In the genomic region with DNA sequence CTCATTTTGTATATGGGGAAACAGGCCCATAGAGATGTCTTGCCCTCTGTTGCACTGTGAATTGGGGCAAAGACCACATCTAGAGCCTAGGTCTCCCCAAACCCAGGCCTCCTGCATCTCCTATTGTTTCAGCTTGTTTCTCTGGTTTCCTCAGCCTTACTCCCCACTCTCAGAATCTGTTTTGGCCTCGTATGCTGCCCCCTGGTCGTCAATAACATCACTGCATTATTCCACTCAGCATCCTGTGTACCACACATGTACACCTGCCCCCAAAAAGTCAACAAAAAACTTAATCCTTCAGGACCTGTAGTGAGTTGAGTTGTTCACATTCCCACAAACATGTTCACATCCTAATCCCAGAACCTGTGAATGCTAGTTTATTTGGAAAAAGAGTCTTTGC, we compare ENCODE assay signal across 8 cellular contexts.
DNase-seq lines count a peak whose midpoint lies in the region; ATAC-seq and TF ChIP-seq lines count a peak whose summit lies in the region.

No MANE protein-coding gene starts in this region.

- no peaks in the 10 kb centered on the region for H3K36me3 ChIP-seq in KMS-11 (ENCODE audit: insufficient read depth)

- H3K4me1 ChIP-seq in KMS-11 (ENCODE audit: low read depth, poor library complexity, severe bottlenecking) = no peaks in the 10 kb centered on the region

- no peaks in the 10 kb centered on the region for H3K27me3 ChIP-seq in KMS-11 (ENCODE audit: insufficient read depth, low read depth)

- no peak overlapping the region for H3K9ac ChIP-seq in KMS-11

- H4K20me1 ChIP-seq in KMS-11 (ENCODE audit: insufficient read depth) = no peaks in the 10 kb centered on the region

- H3K27ac ChIP-seq in KMS-11 = no peak overlapping the region

- no peaks in the 10 kb centered on the region for H3K9me3 Mint-ChIP-seq in endothelial cell (ENCODE audit: unreplicated experiment)

- H2AFZ ChIP-seq in KMS-11 (ENCODE audit: low read depth) = no peak overlapping the region

- H3K36me3 Mint-ChIP-seq in endothelial cell (ENCODE audit: low read depth, unreplicated experiment) = peaks cover 14% of the 10 kb centered on the region

- peaks cover 6% of the 10 kb centered on the region for H3K4me1 Mint-ChIP-seq in endothelial cell (ENCODE audit: unreplicated experiment)

- H3K4me3 ChIP-seq in GM12865 (ENCODE audit: low read depth, low read length) = no peak overlapping the region
- H3K4me3 ChIP-seq in KMS-11 (IDR thresholded peaks at IDR 0.05; ENCODE audit: insufficient read depth, low read depth, low read length) = no peak overlapping the region

- H3K79me2 ChIP-seq in KMS-11 (ENCODE audit: insufficient read depth, low read depth) = no peaks in the 10 kb centered on the region

- DNase-seq in GM12865 (ENCODE audit: low read depth) = peak; percentile 29
- DNase-seq in endothelial cell (ENCODE audit: low spot score) = peak; percentile 40
- DNase-seq in pons (ENCODE audit: low spot score) = peak; percentile 78
- DNase-seq in NCI-H1436 (lab: John Stamatoyannopoulos, UW) = no peak
- no peak for DNase-seq in NCI-H2081 (lab: John Stamatoyannopoulos, UW)
- DNase-seq in H4 (ENCODE audit: low spot score) = no peak

- peaks cover 2% of the 10 kb centered on the region for H3K27me3 Mint-ChIP-seq in endothelial cell (ENCODE audit: unreplicated experiment)

- peak overlapping the region; percentile 33 for H3K27ac Mint-ChIP-seq in endothelial cell (ENCODE audit: unreplicated experiment)

- H3K4me3 Mint-ChIP-seq in endothelial cell (ENCODE audit: unreplicated experiment) = no peak overlapping the region

- TF ChIP-seq CTCF in GM12865 (IDR thresholded peaks at IDR 0.05; ENCODE audit: insufficient read depth, low read depth, low read length, missing control alignments) = peak; percentile 43
- peak; percentile 82 for TF ChIP-seq CTCF in KMS-11 (conservative IDR thresholded peaks at IDR 0.05; ENCODE audit: low read depth, low read length)
- TF ChIP-seq CTCF in endothelial cell (IDR thresholded peaks at IDR 0.05; ENCODE audit: unreplicated experiment) = peak; percentile 59

- H3K4me2 ChIP-seq in KMS-11 = no peak overlapping the region

- ATAC-seq in HG02678 (IDR thresholded peaks at IDR 0.05; ENCODE audit: unreplicated experiment) = no peak

Comparison
In these comparisons a context has a peak if more than half of its experiments do, and no peak if none do; other contexts are left out.
1. DNase-seq: peak in GM12865 (single experiment), endothelial cell (single experiment) and pons (single experiment); none in NCI-H1436 (single experiment), NCI-H2081 (0 of 2) and H4 (single experiment).
2. Peak in every context shown above with its lines, with median percentiles within 50 percentile points of each other: CTCF ChIP-seq.